30 cellular contexts compared by ENCODE assay signal in genomic region chr14:65144170-65144569, GRCh38.
"Had no signal": no experiment of that assay in that cellular context is flagged by ENCODE, and none has a peak within 500 bp of the region (broad histone marks: within the 10 kb centered on the region; RNA-seq: fewer than 3 reads in every experiment).

No MANE protein-coding gene starts in this region.

- FAIRE-seq: astrocyte had no signal

- H3K4me1 Mint-ChIP-seq: activated CD4-positive, alpha-beta T cell treated with anti-CD3 and anti-CD28 coated beads, Interleukin-2, amount 10 ng/mL, durations not matched to agents 24 days and 14 days; activated naive CD4-positive, alpha-beta T cell treated with anti-CD3 and anti-CD28 coated beads, Interleukin-2, amount 50 U/mL, for 24 hours; activated naive CD8-positive, alpha-beta T cell treated with anti-CD3 and anti-CD28 coated beads, Interleukin-2, amount 10 ng/mL, durations not matched to agents 7 days and 5 days had no signal

- H3K27ac Mint-ChIP-seq: activated CD4-positive, alpha-beta T cell treated with anti-CD3 and anti-CD28 coated beads, Interleukin-2, amount 10 ng/mL, durations not matched to agents 24 days and 14 days; activated CD8-positive, alpha-beta T cell treated with anti-CD3 and anti-CD28 coated beads for 36 hours; activated naive CD4-positive, alpha-beta T cell treated with anti-CD3 and anti-CD28 coated beads, Interleukin-2, amount 50 U/mL, for 24 hours; activated naive CD8-positive, alpha-beta T cell treated with anti-CD3 and anti-CD28 coated beads, Interleukin-2, amount 10 ng/mL, durations not matched to agents 7 days and 5 days; activated T-cell treated with anti-CD3 and anti-CD28 coated beads, Interleukin-2, amount 50 U/mL, for 72 hours; activated T-helper 2 cell treated with anti-CD3 and anti-CD28 coated beads, Interferon-gamma antibody, Interleukin-2, Interleukin-4, amounts not matched to agents 10 μg/mL and 5 μg/mL and 100 μg/mL, durations not matched to agents 14 hours and 24 hours and 36 hours had no signal

- DNase-seq: activated CD4-positive, alpha-beta T cell treated with anti-CD3 and anti-CD28 coated beads, Interleukin-2, amount 10 ng/mL, durations not matched to agents 24 days and 14 days; activated CD4-positive, alpha-beta T cell treated with anti-CD3 and anti-CD28 coated beads, Interleukin-2, amount 50 U/mL, for 4 hours; activated CD4-positive, CD25-positive, alpha-beta regulatory T cell; activated CD8-positive, alpha-beta T cell treated with anti-CD3 and anti-CD28 coated beads for 36 hours; activated gamma-delta T cell; activated naive CD4-positive, alpha-beta T cell treated with Interleukin-2 at 50 U/mL for 16 hours; activated naive CD8-positive, alpha-beta T cell treated with anti-CD3 and anti-CD28 coated beads, Interleukin-2, amount 10 ng/mL, durations not matched to agents 7 days and 5 days; activated T-cell treated with anti-CD3 and anti-CD28 coated beads, Interleukin-2, amount 50 U/mL, for 1 hour; activated T-cell treated with anti-CD3 and anti-CD28 coated beads, Interleukin-2, amount 50 U/mL, for 72 hours; amygdala; body of pancreas; Kasumi-1; MG63; NCI-H1048; NCI-H1105 treated with DMSO at 0.1 percent for 48 hours; NCI-H1436; NCI-H1694; NCI-H1930; NCI-H2081 treated with DMSO at 0.1 percent for 48 hours; NCI-H345; NCI-H524 treated with DMSO at 0.1 percent for 48 hours; NK-92 treated with Interleukin-12 subunit alpha and Interleukin-12 subunit beta, amount 100 ng/mL, for 24 hours; PC-3; Peyer's patch; T1000; WERI-Rb-1 had no signal

- ATAC-seq: activated CD8-positive, alpha-beta T cell treated with anti-CD3 and anti-CD28 coated beads for 36 hours; activated T-cell treated with anti-CD3 and anti-CD28 coated beads, Interleukin-2, amount 50 U/mL, for 72 hours; body of pancreas; PC-3; Right ventricle myocardium inferior had no signal

- H3K4me3 Mint-ChIP-seq: activated CD4-positive, alpha-beta T cell treated with anti-CD3 and anti-CD28 coated beads, Interleukin-2, amount 10 ng/mL, durations not matched to agents 24 days and 14 days; activated CD8-positive, alpha-beta T cell treated with anti-CD3 and anti-CD28 coated beads for 36 hours; activated naive CD4-positive, alpha-beta T cell treated with anti-CD3 and anti-CD28 coated beads, Interleukin-2, amount 50 U/mL, for 24 hours; activated naive CD8-positive, alpha-beta T cell treated with anti-CD3 and anti-CD28 coated beads, Interleukin-2, amount 10 ng/mL, durations not matched to agents 7 days and 5 days; activated T-cell treated with anti-CD3 and anti-CD28 coated beads, Interleukin-2, amount 50 U/mL, for 72 hours had no signal

- H3K9me3 Mint-ChIP-seq: activated CD4-positive, alpha-beta T cell treated with anti-CD3 and anti-CD28 coated beads, Interleukin-2, amount 10 ng/mL, durations not matched to agents 24 days and 14 days; activated CD8-positive, alpha-beta T cell treated with anti-CD3 and anti-CD28 coated beads for 36 hours; activated naive CD4-positive, alpha-beta T cell treated with anti-CD3 and anti-CD28 coated beads, Interleukin-2, amount 50 U/mL, for 24 hours; activated naive CD8-positive, alpha-beta T cell treated with anti-CD3 and anti-CD28 coated beads, Interleukin-2, amount 10 ng/mL, durations not matched to agents 7 days and 5 days; activated T-cell treated with anti-CD3 and anti-CD28 coated beads, Interleukin-2, amount 50 U/mL, for 72 hours; activated T-helper 2 cell treated with anti-CD3 and anti-CD28 coated beads, Interferon-gamma antibody, Interleukin-2, Interleukin-4, amounts not matched to agents 10 μg/mL and 5 μg/mL and 100 μg/mL, durations not matched to agents 14 hours and 24 hours and 36 hours had no signal
